In the genomic region with DNA sequence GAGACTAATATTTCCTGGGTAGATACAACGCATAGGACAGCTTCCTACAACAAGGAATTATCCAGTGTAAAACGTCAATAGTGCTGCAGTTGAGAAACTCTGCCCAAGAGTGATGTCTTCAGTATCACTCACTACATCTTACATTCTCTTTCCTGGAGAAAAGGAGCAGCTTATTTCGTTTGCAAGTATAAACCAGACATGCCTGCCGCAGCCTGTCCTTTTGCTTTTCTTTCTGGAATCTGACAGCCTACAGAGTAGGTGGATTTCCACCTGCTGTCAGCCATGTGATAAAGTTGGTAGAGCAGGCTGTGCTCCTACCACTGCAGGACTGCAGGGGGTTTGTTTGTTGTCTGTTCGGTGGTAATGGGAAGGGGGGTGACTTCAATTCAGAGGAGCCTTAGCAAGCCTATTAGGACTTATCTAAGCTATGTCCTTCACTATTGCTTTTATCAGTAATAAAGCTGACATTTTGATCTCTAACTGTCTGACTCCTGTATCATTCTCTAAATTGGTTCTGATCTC, we compare ENCODE assay signal across 21 cellular contexts.
DNase-seq lines count a peak whose midpoint lies in the region; FAIRE-seq and TF ChIP-seq lines count a peak whose summit lies in the region.
"Had no signal": no experiment of that assay in that cellular context is flagged by ENCODE, and none has a peak within 500 bp of the region (broad histone marks: within the 10 kb centered on the region; RNA-seq: fewer than 3 reads in every experiment).

No MANE protein-coding gene starts in this region.

- no peaks in the 10 kb centered on the region for H3K36me3 ChIP-seq in bronchial epithelial cell (ENCODE audit: control insufficient read depth, insufficient read depth, low read length)
- H3K36me3 ChIP-seq in effector memory CD4-positive, alpha-beta T cell (ENCODE audit: control insufficient read depth, insufficient read depth, low read length) = no peaks in the 10 kb centered on the region
- H3K36me3 ChIP-seq: BE2C, SJCRH30 had no signal

- H3K4me3 ChIP-seq in bronchial epithelial cell (ENCODE audit: low read depth, low read length) = no peak overlapping the region
- H3K4me3 ChIP-seq in effector memory CD4-positive, alpha-beta T cell (ENCODE audit: insufficient read depth, low read depth, low read length, poor library complexity, severe bottlenecking) = no peak overlapping the region
- H3K4me3 ChIP-seq: GM23248, PC-9, SJCRH30 had no signal

- H3K27ac ChIP-seq in effector memory CD4-positive, alpha-beta T cell (ENCODE audit: insufficient read depth, low read length, poor library complexity, severe bottlenecking) = no peak overlapping the region
- H3K27ac ChIP-seq: 22Rv1, GM23248, PC-9, SJCRH30 had no signal

- TF ChIP-seq CTCF in bronchial epithelial cell (IDR thresholded peaks at IDR 0.05; ENCODE audit: insufficient read depth, low read length, severe bottlenecking) = no peak

- H3K4me1 ChIP-seq in effector memory CD4-positive, alpha-beta T cell (ENCODE audit: control insufficient read depth, insufficient read depth, low read length, poor library complexity, severe bottlenecking) = no peaks in the 10 kb centered on the region
- H3K4me1 ChIP-seq: BE2C, SJCRH30 had no signal

- no peaks in the 10 kb centered on the region for H3K27me3 ChIP-seq in bronchial epithelial cell (ENCODE audit: control insufficient read depth, insufficient read depth, low read length)
- no peaks in the 10 kb centered on the region for H3K27me3 ChIP-seq in effector memory CD4-positive, alpha-beta T cell (replicated peaks; ENCODE audit: control insufficient read depth, insufficient read depth, low read length, poor library complexity, severe bottlenecking)
- H3K27me3 ChIP-seq: BE2C, SJCRH30 had no signal

- no peaks in the 10 kb centered on the region for H3K9me3 ChIP-seq in effector memory CD4-positive, alpha-beta T cell (ENCODE audit: control insufficient read depth, low read length)
- H3K9me3 ChIP-seq: BE2C, SJCRH30 had no signal

- DNase-seq in NCI-H82 (lab: John Stamatoyannopoulos, UW) (peak; percentile 12), NCI-H82 treated with DMSO at 0.1 percent for 48 hours (lab: John Stamatoyannopoulos, UW; ENCODE audit: unreplicated experiment) (no peak), bronchial epithelial cell (ENCODE audit: low read depth) (peak; percentile 7), iPS-NIHi11 (ENCODE audit: low spot score) (peak; percentile 14), NCI-H187 treated with DMSO at 0.1 percent for 48 hours (lab: John Stamatoyannopoulos, UW) (no peak), DMS53 (lab: John Stamatoyannopoulos, UW) (no peak)
- DNase-seq in effector memory CD4-positive, alpha-beta T cell = no peak
- DNase-seq: BE2C; Calu3; CD8-positive, alpha-beta memory T cell; DND-41; GM23248; NCI-H1048; NCI-H1417 treated with DMSO at 0.1 percent for 48 hours; NCI-H1694 treated with DMSO at 0.1 percent for 48 hours; NCI-H524; NCI-H748 treated with DMSO at 0.1 percent for 48 hours; NK-92 treated with Interleukin-12 subunit alpha and Interleukin-12 subunit beta, amount 100 ng/mL, for 24 hours; PC-9; SJCRH30 had no signal

- no peak for FAIRE-seq in bronchial epithelial cell (lab: Jason Lieb, UNC)

Comparison
In these comparisons a context has a peak if more than half of its experiments do, and no peak if none do; other contexts are left out.
1. DNase-seq: peak in NCI-H82 (single experiment), bronchial epithelial cell (single experiment) and iPS-NIHi11 (single experiment); none in NCI-H82 treated with DMSO at 0.1 percent for 48 hours (single experiment), NCI-H187 treated with DMSO at 0.1 percent for 48 hours (single experiment), DMS53 (single experiment) and effector memory CD4-positive, alpha-beta T cell (0 of 3).